25 cellular contexts compared by ENCODE assay signal in genomic region chr11:30395751-30396150, GRCh38.
"Had no signal": no experiment of that assay in that cellular context is flagged by ENCODE, and none has a peak within 500 bp of the region (broad histone marks: within the 10 kb centered on the region; RNA-seq: fewer than 3 reads in every experiment).

No MANE protein-coding gene starts in this region.

- H3K4me1 Mint-ChIP-seq: activated CD4-positive, alpha-beta T cell treated with anti-CD3 and anti-CD28 coated beads for 36 hours; activated CD4-positive, alpha-beta T cell treated with anti-CD3 and anti-CD28 coated beads, Interleukin-2, amount 10 ng/mL, durations not matched to agents 7 days and 5 days had no signal

- ATAC-seq: activated CD4-positive, alpha-beta T cell treated with anti-CD3 and anti-CD28 coated beads for 36 hours; activated CD8-positive, alpha-beta T cell treated with anti-CD3 and anti-CD28 coated beads, Interleukin-2, amount 10 ng/mL, durations not matched to agents 7 days and 5 days; activated naive CD4-positive, alpha-beta T cell treated with anti-CD3 and anti-CD28 coated beads, Interleukin-2, amount 50 U/mL, for 72 hours; activated T-cell treated with anti-CD3 and anti-CD28 coated beads, Interleukin-2, amount 50 U/mL, for 4 hours; body of pancreas; Panc1 had no signal

- H3K27me3 Mint-ChIP-seq: activated CD4-positive, alpha-beta T cell treated with anti-CD3 and anti-CD28 coated beads, Interleukin-2, amount 10 ng/mL, durations not matched to agents 7 days and 5 days had no signal

- H3K36me3 Mint-ChIP-seq: activated naive CD4-positive, alpha-beta T cell treated with anti-CD3 and anti-CD28 coated beads, Interleukin-2, amount 50 U/mL, for 72 hours had no signal

- DNase-seq: activated CD4-positive, alpha-beta T cell treated with anti-CD3 and anti-CD28 coated beads for 36 hours; activated CD4-positive, alpha-beta T cell treated with anti-CD3 and anti-CD28 coated beads, Interleukin-2, amount 10 ng/mL, durations not matched to agents 7 days and 5 days; activated CD4-positive, alpha-beta T cell treated with anti-CD3 and anti-CD28 coated beads, Interleukin-2, amount 50 U/mL, for 48 hours; activated CD8-positive, alpha-beta T cell treated with anti-CD3 and anti-CD28 coated beads, Interleukin-2, amount 10 ng/mL, durations not matched to agents 7 days and 5 days; activated gamma-delta T cell treated with Interleukin-2 at 50 U/mL for 16 hours; activated naive CD4-positive, alpha-beta T cell treated with anti-CD3 and anti-CD28 coated beads for 36 hours; activated T-cell treated with anti-CD3 and anti-CD28 coated beads for 4 hours; activated T-cell treated with anti-CD3 and anti-CD28 coated beads, Interleukin-2, amount 50 U/mL, for 4 hours; adrenal gland; body of pancreas; MM.1S; MV-4-11; NCI-H1092; NCI-H1436 treated with DMSO at 0.1 percent for 48 hours; NCI-H1694 treated with DMSO at 0.1 percent for 48 hours; NCI-H2081; NCI-H2171 treated with DMSO at 0.1 percent for 48 hours; NCI-H2227 treated with DMSO at 0.1 percent for 48 hours; NCI-H446 treated with DMSO at 0.1 percent for 48 hours; NCI-H748 treated with DMSO at 0.1 percent for 48 hours; SHP77; T1000 had no signal

- H3K4me3 Mint-ChIP-seq: activated CD4-positive, alpha-beta T cell treated with anti-CD3 and anti-CD28 coated beads for 36 hours; activated CD4-positive, alpha-beta T cell treated with anti-CD3 and anti-CD28 coated beads, Interleukin-2, amount 10 ng/mL, durations not matched to agents 7 days and 5 days; activated CD8-positive, alpha-beta T cell treated with anti-CD3 and anti-CD28 coated beads, Interleukin-2, amount 10 ng/mL, durations not matched to agents 7 days and 5 days; activated naive CD4-positive, alpha-beta T cell treated with anti-CD3 and anti-CD28 coated beads for 36 hours; activated T-cell treated with anti-CD3 and anti-CD28 coated beads, Interleukin-2, amount 50 U/mL, for 4 hours; activated T-helper 1 cell treated with anti-CD3 and anti-CD28 coated beads, Interleukin-12 subunit alpha, Interleukin-12 subunit beta, Interleukin-2, Interleukin-4 antibody, amounts not matched to agents 30 ng/mL and 10 ng/mL and 1 ng/mL, durations not matched to agents 14 hours and 24 hours and 36 hours had no signal

- H3K9me3 Mint-ChIP-seq: activated CD4-positive, alpha-beta T cell treated with anti-CD3 and anti-CD28 coated beads, Interleukin-2, amount 10 ng/mL, durations not matched to agents 7 days and 5 days; activated naive CD4-positive, alpha-beta T cell treated with anti-CD3 and anti-CD28 coated beads for 36 hours; activated naive CD4-positive, alpha-beta T cell treated with anti-CD3 and anti-CD28 coated beads, Interleukin-2, amount 50 U/mL, for 72 hours; activated T-cell treated with anti-CD3 and anti-CD28 coated beads, Interleukin-2, amount 50 U/mL, for 4 hours; activated T-helper 1 cell treated with anti-CD3 and anti-CD28 coated beads, Interleukin-12 subunit alpha, Interleukin-12 subunit beta, Interleukin-2, Interleukin-4 antibody, amounts not matched to agents 30 ng/mL and 10 ng/mL and 1 ng/mL, durations not matched to agents 14 hours and 24 hours and 36 hours had no signal

- H3K27ac Mint-ChIP-seq: activated CD4-positive, alpha-beta T cell treated with anti-CD3 and anti-CD28 coated beads for 36 hours; activated CD4-positive, alpha-beta T cell treated with anti-CD3 and anti-CD28 coated beads, Interleukin-2, amount 10 ng/mL, durations not matched to agents 7 days and 5 days; activated CD8-positive, alpha-beta T cell treated with anti-CD3 and anti-CD28 coated beads, Interleukin-2, amount 10 ng/mL, durations not matched to agents 7 days and 5 days; activated naive CD4-positive, alpha-beta T cell treated with anti-CD3 and anti-CD28 coated beads for 36 hours; activated naive CD4-positive, alpha-beta T cell treated with anti-CD3 and anti-CD28 coated beads, Interleukin-2, amount 50 U/mL, for 72 hours; activated T-helper 1 cell treated with anti-CD3 and anti-CD28 coated beads, Interleukin-12 subunit alpha, Interleukin-12 subunit beta, Interleukin-2, Interleukin-4 antibody, amounts not matched to agents 30 ng/mL and 10 ng/mL and 1 ng/mL, durations not matched to agents 14 hours and 24 hours and 36 hours had no signal
